In genomic region chr20:35434085-35435005, GRCh38 we compare ENCODE assay signal across 1 cellular context.
TF ChIP-seq lines count a peak whose summit lies in the region.

No MANE protein-coding gene starts in this region.

TF ChIP-seq in IMR-90, 13 proteins besides CTCF, POLR2A, EP300 and RAD21 (continued from another document):
- TF ChIP-seq ELK1 (IDR thresholded peaks at IDR 0.05; ENCODE audit: borderline replicate concordance, low read depth, low read length), result no peak
- no peak for TF ChIP-seq MAZ (IDR thresholded peaks at IDR 0.05; ENCODE audit: borderline replicate concordance, low read depth, low read length)
- TF ChIP-seq BHLHE40 (IDR thresholded peaks at IDR 0.05; ENCODE audit: low read depth, low read length), result no peak
- TF ChIP-seq NFE2L2 (IDR thresholded peaks at IDR 0.05; ENCODE audit: low read depth, low read length), result no peak
- no peak for TF ChIP-seq USF2 (IDR thresholded peaks at IDR 0.05; ENCODE audit: low read depth, low read length)
- no peak for TF ChIP-seq CEBPB (IDR thresholded peaks at IDR 0.05; ENCODE audit: low read depth, low read length)
- TF ChIP-seq MXI1 (IDR thresholded peaks at IDR 0.05; ENCODE audit: borderline replicate concordance, low read depth, low read length), result no peak
- TF ChIP-seq SMC3 (IDR thresholded peaks at IDR 0.05; ENCODE audit: low read depth, low read length), result no peak
